8 cellular contexts compared by ENCODE assay signal in genomic region chr15:35933531-35933930, GRCh38.
"Had no signal": no experiment of that assay in that cellular context is flagged by ENCODE, and none has a peak within 500 bp of the region (broad histone marks: within the 10 kb centered on the region; RNA-seq: fewer than 3 reads in every experiment).

No MANE protein-coding gene starts in this region.

- H2AFZ ChIP-seq: GM23248 had no signal

- H3K27ac ChIP-seq: GM23248 had no signal

- H3K4me3 Mint-ChIP-seq: GM23338, H9, HFFc6 had no signal

- DNase-seq: GM23248, GOT3, H7, H9, HCEC 1CT, HFFc6 had no signal

- H3K9ac ChIP-seq: GM23248 had no signal

- H3K9me3 Mint-ChIP-seq: GM23338, H9, HFFc6 had no signal

- H3K36me3 ChIP-seq: HAP-1 had no signal

- H3K4me1 Mint-ChIP-seq: GM23338, H9 had no signal

- H3K4me2 ChIP-seq: GM23338 had no signal

- H3K4me3 ChIP-seq: GM23248, GM23338, HAP-1 had no signal

- H3K27ac Mint-ChIP-seq: GM23338, H9, HFFc6 had no signal

- H3K9me3 ChIP-seq: HAP-1 had no signal
